Comparison of ENCODE assay signal across 27 cellular contexts in genomic region chr1:193113258-193113991, GRCh38. TPM values are rescaled to one million over a fixed set of nuclear protein-coding genes. Genes with fewer than 3 reads are reported as not detected.
A peak's percentile ranks its signal among the peaks of the same experiment; 100 is the strongest.
DNase-seq lines count a peak whose midpoint lies in the region; TF ChIP-seq lines count a peak whose summit lies in the region.
"Had no signal": no experiment of that assay in that cellular context is flagged by ENCODE, and none has a peak within 500 bp of the region (broad histone marks: within the 10 kb centered on the region; RNA-seq: fewer than 3 reads in every experiment).

No MANE protein-coding gene starts in this region.

- H3K23ac ChIP-seq in neuronal stem cell (ENCODE audit: low read depth, low read length, poor library complexity) = no peak overlapping the region

- H3K4me2 ChIP-seq in GM23248 (ENCODE audit: unreplicated experiment) (no peak overlapping the region), OCI-LY7 (ENCODE audit: low read length) (no peak overlapping the region), neuronal stem cell (ENCODE audit: insufficient read depth, low read length, poor library complexity, severe bottlenecking) (no peak overlapping the region)

- WGBS in GM23248 (ENCODE audit: low coverage in 1 of 2, low lambda C conversion rate in 2 of 2, missing lambda C conversion rate in 2 of 2), 2 experiments = 78 to 79% methylated on average over 9 of the region's 9 CpGs
- no CpG with 5 or more reads among the region's 9 CpGs for WGBS in neuronal stem cell (ENCODE audit: extremely low coverage in 2 of 2, insufficient read length in 2 of 2, insufficient replicate concordance in 1 of 2), 2 donors
- WGBS in esophagus squamous epithelium, 2 donors = 58 to 72% methylated on average over 8 to 9 of the region's 9 CpGs

- no peaks in the 10 kb centered on the region for H4K20me1 ChIP-seq in GM23248 (ENCODE audit: insufficient read depth)
- H4K20me1 ChIP-seq in OCI-LY7 (ENCODE audit: insufficient read depth, low read length) = no peaks in the 10 kb centered on the region

- no peak overlapping the region for H2BK15ac ChIP-seq in neuronal stem cell (ENCODE audit: low read length)

- CTCF ChIA-PET in OCI-LY7 (lab: Charles Lee; ENCODE audit: unreplicated experiment) = no interaction called here

- H3F3A ChIP-seq in GM23248 (ENCODE audit: insufficient read depth) = peaks cover 44% of the 10 kb centered on the region

- intact Hi-C loops in OCI-LY7 (cut with micrococcal nuclease; ENCODE audit: unreplicated experiment) (no loop called here), esophagus squamous epithelium (cut with DNase I) (no loop called here)

- in situ Hi-C loops in GM23248 (cut with MboI) = no loop called here

- H3K9ac ChIP-seq in GM23248 (no peak overlapping the region), iPS-15b (ENCODE audit: low read depth, low read length) (no peak overlapping the region), neuronal stem cell (ENCODE audit: low read depth, low read length, poor library complexity) (no peak overlapping the region)

- no peak overlapping the region for H2BK5ac ChIP-seq in neuronal stem cell (ENCODE audit: low read length)

- no peaks in the 10 kb centered on the region for H3K36me3 ChIP-seq in GM23248 (ENCODE audit: low read depth)
- H3K36me3 ChIP-seq in OCI-LY7 (ENCODE audit: insufficient read depth, low read length) = no peaks in the 10 kb centered on the region
- no peaks in the 10 kb centered on the region for H3K36me3 ChIP-seq in iPS-15b (ENCODE audit: control insufficient read depth, insufficient read depth, low read length)
- no peaks in the 10 kb centered on the region for H3K36me3 ChIP-seq in neuronal stem cell (replicated peaks in 1 of 2; ENCODE audit: control insufficient read depth in 2 of 2, insufficient read depth in 2 of 2, low read length in 2 of 2)
- no peaks in the 10 kb centered on the region for H3K36me3 ChIP-seq in esophagus squamous epithelium
- H3K36me3 ChIP-seq: pancreas, right atrium auricular region, vagina had no signal

- H3K79me2 ChIP-seq in GM23248 (ENCODE audit: insufficient read depth) (no peaks in the 10 kb centered on the region), OCI-LY7 (ENCODE audit: insufficient read depth, low read depth, low read length) (no peaks in the 10 kb centered on the region)

- H2BK120ac ChIP-seq in neuronal stem cell (ENCODE audit: low read depth, low read length) = no peak overlapping the region

- no peak overlapping the region for H2AK5ac ChIP-seq in neuronal stem cell (ENCODE audit: low read depth, low read length)

- POLR2A ChIA-PET in OCI-LY7 (lab: Charles Lee) = interaction anchor here (0.6 to 1.4 kb wide), 4 partner anchors 8 to 94 kb away, joined by 3 to 6 read pairs (median 4); partner anchors contain the start of gene GLRX2

- H3K4me1 ChIP-seq in GM23248 (ENCODE audit: insufficient read depth) (peaks cover 53% of the 10 kb centered on the region), OCI-LY7 (ENCODE audit: insufficient read depth, low read length, poor library complexity, severe bottlenecking) (no peaks in the 10 kb centered on the region), iPS-15b (ENCODE audit: control insufficient read depth, insufficient read depth, low read length) (peaks cover 14% of the 10 kb centered on the region), neuronal stem cell (ENCODE audit: control insufficient read depth in 2 of 2, insufficient read depth in 1 of 2, low read depth in 1 of 2, low read length in 2 of 2) (peaks cover 2 to 5% of the 10 kb centered on the region in 2 donors), esophagus squamous epithelium (peaks cover 0 to 10% (median 5%) of the 10 kb centered on the region in 3 donors)
- H3K4me1 ChIP-seq: pancreas, vagina had no signal

- BruUV-seq in OCI-LY7 (replicated peaks; lab: Mats Ljungman, UMichigan) = no TSS peak

- no peak overlapping the region for H3K18ac ChIP-seq in neuronal stem cell (ENCODE audit: low read length)

- no peaks in the 10 kb centered on the region for H3K79me1 ChIP-seq in neuronal stem cell (ENCODE audit: low read depth, low read length)

- no peak overlapping the region; the same call in 1 of the 2 replicates for H3K27ac ChIP-seq in GM23248
- H3K27ac ChIP-seq in OCI-LY7 (ENCODE audit: low read depth, low read length, poor library complexity, severe bottlenecking) = no peak overlapping the region
- no peak overlapping the region for H3K27ac ChIP-seq in neuronal stem cell (replicated peaks; ENCODE audit: low read length)
- H3K27ac ChIP-seq in esophagus squamous epithelium = no peak overlapping the region
- H3K27ac ChIP-seq: coronary artery, pancreas, right atrium auricular region, vagina had no signal

- H3K9me2 ChIP-seq in GM23248 (ENCODE audit: insufficient read depth) (no peaks in the 10 kb centered on the region), OCI-LY7 (ENCODE audit: insufficient read depth, low read length) (no peaks in the 10 kb centered on the region)

- H3K4me3 ChIP-seq in GM23248 (no peak overlapping the region), OCI-LY7 (ENCODE audit: low read depth, low read length, poor library complexity, severe bottlenecking) (no peak overlapping the region), iPS-15b (ENCODE audit: low read depth, low read length) (peak overlapping the region; percentile 9), neuronal stem cell (ENCODE audit: low read length in 2 of 2) (no peak overlapping the region), esophagus squamous epithelium (no peak overlapping the region)
- H3K4me3 ChIP-seq: coronary artery, pancreas, right atrium auricular region, vagina had no signal

- H3K14ac ChIP-seq in neuronal stem cell (ENCODE audit: low read length) = no peak overlapping the region

- no peak overlapping the region for H3K4ac ChIP-seq in neuronal stem cell (ENCODE audit: low read length)

- H4K8ac ChIP-seq in neuronal stem cell (ENCODE audit: low read depth, low read length) = no peak overlapping the region

- DNase-seq in GM23248 (no peak), OCI-LY7 (ENCODE audit: low spot score) (no peak), neuronal stem cell (ENCODE audit: low spot score) (no peak), esophagus squamous epithelium (lab: John Stamatoyannopoulos, UW) (no peak), T-helper 9 cell (no peak), erythroblast (lab: John Stamatoyannopoulos, UW) (no peak)
- no peak for DNase-seq in activated CD4-positive, alpha-beta T cell treated with anti-CD3 and anti-CD28 coated beads for 4 hours
- DNase-seq: ACHN; activated B cell treated with CpG ODN at 0.5 μM for 24 hours; activated CD4-positive, alpha-beta T cell treated with anti-CD3 and anti-CD28 coated beads, Interleukin-2, amount 50 U/mL, for 4 hours; activated naive CD4-positive, alpha-beta T cell treated with anti-CD3 and anti-CD28 coated beads, Interleukin-2, amount 50 U/mL, for 16 hours; amygdala; effector memory CD8-positive, alpha-beta T cell; left cardiac atrium; naive B cell; NCI-H1092; NCI-H1930; NCI-H2227 treated with DMSO at 0.1 percent for 48 hours; NCI-H748 treated with DMSO at 0.1 percent for 48 hours; pancreas; stimulated activated CD4-positive, alpha-beta T cell treated with anti-CD3 and anti-CD28 coated beads, Interleukin-12 subunit alpha, Interleukin-12 subunit beta, amount 100 ng/mL, for 4 hours; stimulated activated CD4-positive, alpha-beta T cell treated with anti-CD3 and anti-CD28 coated beads, Interleukin-4, amount 100 ng/mL, for 24 hours; stimulated activated naive CD4-positive, alpha-beta T cell had no signal

- no peak overlapping the region for H4K91ac ChIP-seq in neuronal stem cell (ENCODE audit: low read depth, low read length, poor library complexity)

- H3K9me3 ChIP-seq in GM23248 (ENCODE audit: low read depth) = no peaks in the 10 kb centered on the region
- no peaks in the 10 kb centered on the region for H3K9me3 ChIP-seq in OCI-LY7 (ENCODE audit: low read length)
- H3K9me3 ChIP-seq in iPS-15b (ENCODE audit: control insufficient read depth, insufficient read depth, low read length) = no peaks in the 10 kb centered on the region
- H3K9me3 ChIP-seq in neuronal stem cell (replicated peaks in 1 of 2; ENCODE audit: control insufficient read depth in 2 of 2, insufficient read depth in 1 of 2, low read depth in 1 of 2, low read length in 2 of 2) = no peaks in the 10 kb centered on the region
- no peaks in the 10 kb centered on the region for H3K9me3 ChIP-seq in esophagus squamous epithelium
- H3K9me3 ChIP-seq: pancreas, right atrium auricular region, vagina had no signal

- H2BK12ac ChIP-seq in neuronal stem cell (ENCODE audit: low read length) = no peak overlapping the region

- H2AFZ ChIP-seq in GM23248 = peak overlapping the region; percentile 7; the same call in 1 of the 2 replicates
- peak overlapping the region; percentile 14 for H2AFZ ChIP-seq in OCI-LY7 (ENCODE audit: low read length)
- peak overlapping the region; percentile 8 for H2AFZ ChIP-seq in neuronal stem cell (ENCODE audit: low read length)

- H3K27me3 ChIP-seq in GM23248 (replicated peaks; ENCODE audit: insufficient read depth) (no peaks in the 10 kb centered on the region), iPS-15b (ENCODE audit: control insufficient read depth, insufficient read depth, low read length) (no peaks in the 10 kb centered on the region), neuronal stem cell (ENCODE audit: control insufficient read depth in 3 of 3, insufficient read depth in 3 of 3, low read depth in 1 of 3, low read length in 3 of 3) (no peaks in the 10 kb centered on the region), esophagus squamous epithelium (no peaks in the 10 kb centered on the region)
- H3K27me3 ChIP-seq: pancreas, right atrium auricular region, vagina had no signal

- TF ChIP-seq POLR2A in esophagus squamous epithelium (IDR thresholded peaks at IDR 0.05) (no peak), erythroblast (IDR thresholded peaks at IDR 0.05; ENCODE audit: low read length) (no peak)

- no peak for TF ChIP-seq CTCF in OCI-LY7 (conservative IDR thresholded peaks at IDR 0.05; ENCODE audit: low read length)
- TF ChIP-seq CTCF in esophagus squamous epithelium (IDR thresholded peaks at IDR 0.05) = no peak

RNA-seq across cellular contexts. Expression of gene GLRX2, which starts 8.2 kb away (rescaled TPM):
- total RNA-seq in GM23248 (2014; rRNA removed; shearing (Covaris generic)) = 8.6 and 10.7 TPM in 2 replicates
- 57.5 and 60.0 TPM in 2 replicates for polyA plus RNA-seq in GM23248 (2016; fragmentation: Nextera tagmentation; extraction: Ambion mirVana)
- total RNA-seq in OCI-LY7 (2014; rRNA removed; shearing (Covaris generic)) = 10.6 and 11.0 TPM in 2 replicates
- total RNA-seq in OCI-LY7 (2022) (21.9 and 24.0 TPM in 2 replicates), esophagus squamous epithelium (10 to 100 TPM in 2 of 4 donors, 1 to 10 TPM in 2; 2.3 to 19.9 (median 11.8) TPM)
- polyA plus RNA-seq in neuronal stem cell (2013, experiment 1 of 2) = 5.6 TPM
- polyA plus RNA-seq in neuronal stem cell (2013, experiment 2 of 2) = 5.8 TPM

RNA-seq across cellular contexts. Expression of gene CDC73, which starts 8.4 kb away (rescaled TPM):
- 27.4 and 29.1 TPM in 2 replicates for total RNA-seq in GM23248 (2014; rRNA removed; shearing (Covaris generic))
- 50.9 and 57.0 TPM in 2 replicates for polyA plus RNA-seq in GM23248 (2016; fragmentation: Nextera tagmentation; extraction: Ambion mirVana)
- total RNA-seq in OCI-LY7 (2014; rRNA removed; shearing (Covaris generic)) = 12.9 and 25.9 TPM in 2 replicates
- total RNA-seq in OCI-LY7 (2022) (47.9 and 50.0 TPM in 2 replicates), esophagus squamous epithelium (10 to 100 TPM; 17.3 to 39.5 (median 26.6) TPM)
- polyA plus RNA-seq in neuronal stem cell (2013, experiment 1 of 2) = 19.3 TPM
- 19.4 TPM for polyA plus RNA-seq in neuronal stem cell (2013, experiment 2 of 2)

RNA-seq across cellular contexts. Expression of gene RO60, which starts 54.0 kb away (rescaled TPM):
- total RNA-seq in GM23248 (2014; rRNA removed; shearing (Covaris generic)) = 68.6 and 71.3 TPM in 2 replicates
- 104 TPM in 2 replicates for polyA plus RNA-seq in GM23248 (2016; fragmentation: Nextera tagmentation; extraction: Ambion mirVana)
- total RNA-seq in OCI-LY7 (2014; rRNA removed; shearing (Covaris generic)) = 70.4 and 72.4 TPM in 2 replicates
- total RNA-seq in OCI-LY7 (2022) = 77.0 and 83.3 TPM in 2 replicates
- 41.8 TPM for polyA plus RNA-seq in neuronal stem cell (2013, experiment 1 of 2)
- polyA plus RNA-seq in neuronal stem cell (2013, experiment 2 of 2) = 49.0 TPM
- 10 to 100 TPM; 29.2 to 91.0 (median 41.7) TPM for total RNA-seq in esophagus squamous epithelium

RNA-seq across cellular contexts. Expression of gene UCHL5, which starts 54.3 kb away (rescaled TPM):
- 17.5 and 22.5 TPM in 2 replicates for total RNA-seq in GM23248 (2014; rRNA removed; shearing (Covaris generic))
- 49.1 and 50.8 TPM in 2 replicates for polyA plus RNA-seq in GM23248 (2016; fragmentation: Nextera tagmentation; extraction: Ambion mirVana)
- 28.6 and 32.7 TPM in 2 replicates for total RNA-seq in OCI-LY7 (2014; rRNA removed; shearing (Covaris generic))
- 82.5 TPM in 2 replicates for total RNA-seq in OCI-LY7 (2022)
- 24.5 TPM for polyA plus RNA-seq in neuronal stem cell (2013, experiment 1 of 2)
- polyA plus RNA-seq in neuronal stem cell (2013, experiment 2 of 2) = 24.7 TPM
- 10 to 100 TPM; 27.1 to 51.4 (median 37.6) TPM for total RNA-seq in esophagus squamous epithelium
